24 cellular contexts compared by ENCODE assay signal in genomic region chr10:76879116-76879706, GRCh38.
DNase-seq lines count a peak whose midpoint lies in the region; ATAC-seq and TF ChIP-seq lines count a peak whose summit lies in the region.
"Had no signal": no experiment of that assay in that cellular context is flagged by ENCODE, and none has a peak within 500 bp of the region (broad histone marks: within the 10 kb centered on the region; RNA-seq: fewer than 3 reads in every experiment).

No MANE protein-coding gene starts in this region.

- H3K27me3 Mint-ChIP-seq in nephron (ENCODE audit: low read depth): peaks cover 19% of the 10 kb centered on the region
- no peaks in the 10 kb centered on the region for H3K27me3 Mint-ChIP-seq in T-helper 17 cell

- peak overlapping the region in 1 of 2 experiments; percentile 87; a peak in 2 of 4 replicates for H3K27ac ChIP-seq in SK-N-SH (ENCODE audit: low read depth in 2 of 2, low read length in 1 of 2)
- H3K27ac ChIP-seq: 22Rv1; BLaER1 treated with 17β-estradiol and CSF1 and Interleukin-3, amounts not matched to agents 10 nM and 100 nM; Peyer's patch had no signal

- H3K4me3 Mint-ChIP-seq in nephron (no peak overlapping the region), T-helper 17 cell (no peak overlapping the region)
- H3K4me3 Mint-ChIP-seq: CD4-positive, alpha-beta memory T cell; GM23338 had no signal

- no peaks in the 10 kb centered on the region for H3F3A ChIP-seq in SK-N-SH (replicated peaks; ENCODE audit: insufficient read depth)

- no peak overlapping the region for H3K4me2 ChIP-seq in SK-N-SH
- H3K4me2 ChIP-seq: BLaER1 treated with 17β-estradiol and CSF1 and Interleukin-3, amounts not matched to agents 10 nM and 100 nM; GM23338 had no signal

- 0 out of 2 replicates have a peak, but pooled peaks have one; percentile 2 for TF ChIP-seq RAD21 in SK-N-SH (IDR thresholded peaks at IDR 0.05; ENCODE audit: low read length)

- H3K4me3 ChIP-seq in SK-N-SH (ENCODE audit: low read depth in 2 of 2, low read length in 1 of 2): no peak overlapping the region
- H3K4me3 ChIP-seq: BLaER1 treated with 17β-estradiol and CSF1 and Interleukin-3, amounts not matched to agents 10 nM and 100 nM; GM23338; HAP-1; Peyer's patch had no signal

- H3K36me3 Mint-ChIP-seq in nephron (ENCODE audit: low read depth) (no peaks in the 10 kb centered on the region), T-helper 17 cell (ENCODE audit: low read depth) (no peaks in the 10 kb centered on the region)
- H3K36me3 Mint-ChIP-seq: CD4-positive, alpha-beta memory T cell had no signal

- H3K27ac Mint-ChIP-seq in nephron: peak overlapping the region in 2 of 3 experiments; percentile 2 to 71
- H3K27ac Mint-ChIP-seq in T-helper 17 cell: no peak overlapping the region
- H3K27ac Mint-ChIP-seq: CD4-positive, alpha-beta memory T cell; GM23338 had no signal

- ATAC-seq in SK-N-SH treated with all-trans-retinoic acid at 6 μM for 48 hours: no peak; the same call in 2 of the 3 replicates
- no peak for ATAC-seq in T-helper 17 cell
- no peak for ATAC-seq in GM18498 (IDR thresholded peaks at IDR 0.05; ENCODE audit: unreplicated experiment)
- ATAC-seq: GM23338 had no signal

- peak in 1 of 2 experiments; percentile 51; a peak in 1 of 4 replicates for TF ChIP-seq EP300 in SK-N-SH (IDR thresholded peaks at IDR 0.05; ENCODE audit: borderline replicate concordance in 1 of 2, low read depth in 1 of 2, low read length in 1 of 2)

- no peaks in the 10 kb centered on the region for H3K9me3 Mint-ChIP-seq in nephron
- H3K9me3 Mint-ChIP-seq: GM23338 had no signal

- DNase-seq in DMS 273 (lab: John Stamatoyannopoulos, UW; ENCODE audit: unreplicated experiment) (peak; percentile 12), DMS 273 treated with DMSO at 0.1 percent for 48 hours (lab: John Stamatoyannopoulos, UW) (no peak), SK-N-SH (peak; percentile 34), AG20443 (ENCODE audit: low spot score) (no peak), T-helper 17 cell (no peak)
- DNase-seq: ACHN; Caco-2; CD4-positive, alpha-beta memory T cell; DMS53; GDM1; Karpas-422; NCI-H1048; NCI-H1436 treated with DMSO at 0.1 percent for 48 hours; NCI-H2029 treated with DMSO at 0.1 percent for 48 hours; NCI-H510A; NCI-H82; Peyer's patch had no signal

- WGBS in SK-N-SH (ENCODE audit: low lambda C conversion rate): 41% methylated on average over 6 of the region's 6 CpGs

- peaks cover 0 to 4% of the 10 kb centered on the region in 2 experiments for H3K36me3 ChIP-seq in SK-N-SH (replicated peaks in 1 of 2; ENCODE audit: control insufficient read depth in 1 of 2, insufficient read depth in 2 of 2, low read length in 1 of 2)
- H3K36me3 ChIP-seq: BLaER1 treated with 17β-estradiol and CSF1 and Interleukin-3, amounts not matched to agents 10 nM and 100 nM; HAP-1; Peyer's patch had no signal

- H3K27me3 ChIP-seq in SK-N-SH (ENCODE audit: insufficient read depth): no peaks in the 10 kb centered on the region
- H3K27me3 ChIP-seq: Peyer's patch had no signal

- H4K20me1 ChIP-seq in SK-N-SH (ENCODE audit: insufficient read depth): no peaks in the 10 kb centered on the region

- H2AFZ ChIP-seq in SK-N-SH (ENCODE audit: low read depth): no peak overlapping the region
- H2AFZ ChIP-seq: GM23338 had no signal

- no peak for TF ChIP-seq CTCF in SK-N-SH (IDR thresholded peaks at IDR 0.05)
- no peak for TF ChIP-seq CTCF in nephron (IDR thresholded peaks at IDR 0.05; ENCODE audit: unreplicated experiment in 3 of 3)

- H3K9me3 ChIP-seq in SK-N-SH (no peaks in the 10 kb centered on the region), T-helper 17 cell (ENCODE audit: control insufficient read depth, low read length, poor library complexity, severe bottlenecking) (no peaks in the 10 kb centered on the region)
- H3K9me3 ChIP-seq: BLaER1 treated with 17β-estradiol and CSF1 and Interleukin-3, amounts not matched to agents 10 nM and 100 nM; Caco-2; HAP-1; Peyer's patch had no signal

- POLR2A ChIA-PET in SK-N-SH (lab: Yijun Ruan, JAX): interaction anchor here (0.7 to 3.0 kb wide), 6 partner anchors 10 to 326 kb away, joined by 3 to 16 read pairs (median 5); no protein-coding TSS in a partner anchor

- peaks cover 0 to 23% of the 10 kb centered on the region in 2 experiments; a peak in 2 of 4 replicates for H3K4me1 ChIP-seq in SK-N-SH (ENCODE audit: control insufficient read depth in 1 of 2, insufficient read depth in 2 of 2, low read depth in 1 of 2, low read length in 1 of 2)
- H3K4me1 ChIP-seq: Caco-2, HAP-1, Peyer's patch had no signal

- CTCF ChIA-PET in SK-N-SH (lab: Yijun Ruan, JAX): interaction anchor here (0.7 to 1.8 kb wide), 10 partner anchors 13 to 327 kb away, joined by 3 to 7 read pairs (median 4); no protein-coding TSS in a partner anchor

- H3K9ac ChIP-seq in SK-N-SH: no peak overlapping the region
- H3K9ac ChIP-seq: BLaER1 treated with 17β-estradiol and CSF1 and Interleukin-3, amounts not matched to agents 10 nM and 100 nM had no signal

- H3K79me2 ChIP-seq in SK-N-SH (ENCODE audit: insufficient read depth): no peaks in the 10 kb centered on the region

- peaks cover 27% of the 10 kb centered on the region for H3K4me1 Mint-ChIP-seq in nephron
- H3K4me1 Mint-ChIP-seq in T-helper 17 cell: peaks cover 4% of the 10 kb centered on the region
- H3K4me1 Mint-ChIP-seq: CD4-positive, alpha-beta memory T cell had no signal

- no peaks in the 10 kb centered on the region for H3K9me2 ChIP-seq in SK-N-SH

TF ChIP-seq in SK-N-SH, 30 proteins besides CTCF, POLR2A, EP300 and RAD21:
- TF ChIP-seq RCOR1 (IDR thresholded peaks at IDR 0.05; ENCODE audit: low read length): peak; percentile 38; the same call in 1 of the 2 replicates
- 0 out of 2 replicates have a peak, but pooled peaks have one; percentile 24 for TF ChIP-seq FOXJ3 (CRISPR knock-in tag; IDR thresholded peaks at IDR 0.05)
- TF ChIP-seq SIN3A (IDR thresholded peaks at IDR 0.05; ENCODE audit: borderline replicate concordance, low read depth, low read length): no peak
- TF ChIP-seq GATA2 (CRISPR knock-in tag; IDR thresholded peaks at IDR 0.05): peak; percentile 84
- TF ChIP-seq, protein P1, sequence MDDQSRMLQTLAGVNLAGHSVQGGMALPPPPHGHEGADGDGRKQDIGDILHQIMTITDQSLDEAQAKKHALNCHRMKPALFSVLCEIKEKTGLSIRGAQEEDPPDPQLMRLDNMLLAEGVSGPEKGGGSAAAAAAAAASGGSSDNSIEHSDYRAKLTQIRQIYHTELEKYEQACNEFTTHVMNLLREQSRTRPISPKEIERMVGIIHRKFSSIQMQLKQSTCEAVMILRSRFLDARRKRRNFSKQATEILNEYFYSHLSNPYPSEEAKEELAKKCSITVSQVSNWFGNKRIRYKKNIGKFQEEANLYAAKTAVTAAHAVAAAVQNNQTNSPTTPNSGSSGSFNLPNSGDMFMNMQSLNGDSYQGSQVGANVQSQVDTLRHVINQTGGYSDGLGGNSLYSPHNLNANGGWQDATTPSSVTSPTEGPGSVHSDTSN (IDR thresholded peaks at IDR 0.05): no peak
- 0 out of 2 replicates have a peak, but pooled peaks have one; percentile 7 for TF ChIP-seq TCF12 (IDR thresholded peaks at IDR 0.05)

TF ChIP-seq in SK-N-SH treated with all-trans-retinoic acid at 6 μM for 48 hours, 23 proteins besides CTCF, POLR2A, EP300 and RAD21:
- TF ChIP-seq, protein P2, sequence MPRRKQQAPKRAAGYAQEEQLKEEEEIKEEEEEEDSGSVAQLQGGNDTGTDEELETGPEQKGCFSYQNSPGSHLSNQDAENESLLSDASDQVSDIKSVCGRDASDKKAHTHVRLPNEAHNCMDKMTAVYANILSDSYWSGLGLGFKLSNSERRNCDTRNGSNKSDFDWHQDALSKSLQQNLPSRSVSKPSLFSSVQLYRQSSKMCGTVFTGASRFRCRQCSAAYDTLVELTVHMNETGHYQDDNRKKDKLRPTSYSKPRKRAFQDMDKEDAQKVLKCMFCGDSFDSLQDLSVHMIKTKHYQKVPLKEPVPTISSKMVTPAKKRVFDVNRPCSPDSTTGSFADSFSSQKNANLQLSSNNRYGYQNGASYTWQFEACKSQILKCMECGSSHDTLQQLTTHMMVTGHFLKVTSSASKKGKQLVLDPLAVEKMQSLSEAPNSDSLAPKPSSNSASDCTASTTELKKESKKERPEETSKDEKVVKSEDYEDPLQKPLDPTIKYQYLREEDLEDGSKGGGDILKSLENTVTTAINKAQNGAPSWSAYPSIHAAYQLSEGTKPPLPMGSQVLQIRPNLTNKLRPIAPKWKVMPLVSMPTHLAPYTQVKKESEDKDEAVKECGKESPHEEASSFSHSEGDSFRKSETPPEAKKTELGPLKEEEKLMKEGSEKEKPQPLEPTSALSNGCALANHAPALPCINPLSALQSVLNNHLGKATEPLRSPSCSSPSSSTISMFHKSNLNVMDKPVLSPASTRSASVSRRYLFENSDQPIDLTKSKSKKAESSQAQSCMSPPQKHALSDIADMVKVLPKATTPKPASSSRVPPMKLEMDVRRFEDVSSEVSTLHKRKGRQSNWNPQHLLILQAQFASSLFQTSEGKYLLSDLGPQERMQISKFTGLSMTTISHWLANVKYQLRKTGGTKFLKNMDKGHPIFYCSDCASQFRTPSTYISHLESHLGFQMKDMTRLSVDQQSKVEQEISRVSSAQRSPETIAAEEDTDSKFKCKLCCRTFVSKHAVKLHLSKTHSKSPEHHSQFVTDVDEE (CRISPR knock-in tag; IDR thresholded peaks at IDR 0.05): no peak
- TF ChIP-seq ZFP30 (CRISPR knock-in tag; IDR thresholded peaks at IDR 0.05) (no peak), ZNF565 (CRISPR knock-in tag; conservative IDR thresholded peaks at IDR 0.05; ENCODE audit: low read depth) (no peak)
TF ChIP-seq in SK-N-SH treated with all-trans-retinoic acid at 6 μM for 48 hours: peak in this region for 0.

Comparison
In these comparisons a context has a peak if more than half of its experiments do, and no peak if none do; other contexts are left out.
1. DNase-seq: peak in DMS 273 (single experiment) and SK-N-SH (single experiment); none in DMS 273 treated with DMSO at 0.1 percent for 48 hours (single experiment), AG20443 (single experiment) and T-helper 17 cell (0 of 3).